In genomic region chr6:156780117-156780641, GRCh38 we compare ENCODE assay signal across 8 cellular contexts. TPM values are rescaled to one million over a fixed set of nuclear protein-coding genes. Genes with fewer than 3 reads are reported as not detected.
DNase-seq lines count a peak whose midpoint lies in the region; ATAC-seq, FAIRE-seq and TF ChIP-seq lines count a peak whose summit lies in the region.

No MANE protein-coding gene starts in this region.

- peak; percentile 60 for ATAC-seq in GM19351 (IDR thresholded peaks at IDR 0.05; ENCODE audit: unreplicated experiment)
- peak; percentile 38 for ATAC-seq in HG03457 (IDR thresholded peaks at IDR 0.05; ENCODE audit: unreplicated experiment)
- ATAC-seq in activated CD4-positive, CD25-positive, alpha-beta regulatory T cell treated with anti-CD3 and anti-CD28 coated beads, Interleukin-2, amount 50 U/mL, for 24 hours, result peak; percentile 60 to 65
- ATAC-seq in HepG2, result peak; percentile 77
- ATAC-seq in stimulated activated effector memory CD8-positive, alpha-beta T cell treated with anti-CD3 and anti-CD28 coated beads, Interleukin-12 subunit alpha, Interleukin-12 subunit beta, amount 100 ng/mL, for 72 hours, result peak; percentile 80

- TF ChIP-seq EP300 in HepG2 (IDR thresholded peaks at IDR 0.05; ENCODE audit: low read depth in 2 of 2, low read length in 2 of 2) (no peak), HepG2 (CRISPR knock-in tag; IDR thresholded peaks at IDR 0.05; ENCODE audit: borderline replicate concordance) (no peak)

- peaks cover 57% of the 10 kb centered on the region for H3K36me3 Mint-ChIP-seq in stimulated activated effector memory CD8-positive, alpha-beta T cell treated with anti-CD3 and anti-CD28 coated beads, Interleukin-12 subunit alpha, Interleukin-12 subunit beta, amount 100 ng/mL, for 72 hours

- 1% methylated on average over 8 of the region's 8 CpGs for WGBS in HepG2 (ENCODE audit: low lambda C conversion rate)

- FAIRE-seq in HepG2 (lab: Jason Lieb, UNC), result peak; percentile 97

- no peaks in the 10 kb centered on the region for H3K9me3 Mint-ChIP-seq in stimulated activated effector memory CD8-positive, alpha-beta T cell treated with anti-CD3 and anti-CD28 coated beads, Interleukin-12 subunit alpha, Interleukin-12 subunit beta, amount 100 ng/mL, for 72 hours

- H3K27me3 ChIP-seq in HepG2 (ENCODE audit: control insufficient read depth in 1 of 2, insufficient read depth in 2 of 2, low read length in 2 of 2), result no peaks in the 10 kb centered on the region; a peak in 1 of 5 replicates

- peak; percentile 57 to 77; a peak in 2 of 4 replicates for TF ChIP-seq POLR2A in HepG2 (IDR thresholded peaks at IDR 0.05; ENCODE audit: insufficient read depth in 1 of 2, low read depth in 2 of 2, low read length in 2 of 2)

- H3K36me3 ChIP-seq in HepG2 (replicated peaks in 1 of 2; ENCODE audit: control insufficient read depth in 1 of 2, insufficient read depth in 2 of 2, low read length in 2 of 2), result peaks cover 0 to 5% of the 10 kb centered on the region in 2 experiments; a peak in 1 of 5 replicates

- intact Hi-C loops in HepG2 (cut with micrococcal nuclease; ENCODE audit: unreplicated experiment), result loop anchor here (1.0 to 5.0 kb wide), 3 partner anchors 153 to 241 kb away; no protein-coding TSS in a partner anchor

- H3K4me1 ChIP-seq in HepG2 (ENCODE audit: insufficient read depth, low read length), result peaks cover 45% of the 10 kb centered on the region

- peak overlapping the region; percentile 97 for H3K27ac Mint-ChIP-seq in stimulated activated effector memory CD8-positive, alpha-beta T cell treated with anti-CD3 and anti-CD28 coated beads, Interleukin-12 subunit alpha, Interleukin-12 subunit beta, amount 100 ng/mL, for 72 hours

- POLR2A ChIA-PET in HepG2 (lab: Yijun Ruan, JAX), result interaction anchor here (1.0 to 1.4 kb wide), 4 partner anchors 9 to 404 kb away, joined by 3 to 4 read pairs (median 3); no protein-coding TSS in a partner anchor

- H3K9ac ChIP-seq in HepG2 (ENCODE audit: insufficient read depth, low read depth, low read length), result peak overlapping the region; percentile 89

- H3K4me3 ChIP-seq in HepG2 (replicated peaks in 1 of 3; ENCODE audit: insufficient read depth in 1 of 3, low read depth in 2 of 3, low read length in 3 of 3), result peak overlapping the region; percentile 68 to 95 (median 93)

- H3K27ac ChIP-seq in HepG2 (ENCODE audit: extremely low read length, insufficient read depth, low read length), result peak overlapping the region; percentile 69

- peaks cover 42% of the 10 kb centered on the region for H3K4me1 Mint-ChIP-seq in stimulated activated effector memory CD8-positive, alpha-beta T cell treated with anti-CD3 and anti-CD28 coated beads, Interleukin-12 subunit alpha, Interleukin-12 subunit beta, amount 100 ng/mL, for 72 hours

- H4K20me1 ChIP-seq in HepG2 (ENCODE audit: insufficient read depth, low read length), result peaks cover 42% of the 10 kb centered on the region

- H3K79me2 ChIP-seq in HepG2 (ENCODE audit: insufficient read depth, low read length), result peaks cover 66% of the 10 kb centered on the region

- in situ Hi-C loops in HepG2 (cut with HindIII; ENCODE audit: extremely low pct_ligation_motif_present, low pct_unique_long_range_greater_than_20kb), result no loop called here

- CTCF ChIA-PET in HepG2 (lab: Yijun Ruan, JAX; ENCODE audit: low intra/inter-chr PET ratio, low total read pairs), result no interaction called here

- H2AFZ ChIP-seq in HepG2 (ENCODE audit: low read length), result no peak overlapping the region

- peak overlapping the region; percentile 72 for H3K4me3 Mint-ChIP-seq in stimulated activated effector memory CD8-positive, alpha-beta T cell treated with anti-CD3 and anti-CD28 coated beads, Interleukin-12 subunit alpha, Interleukin-12 subunit beta, amount 100 ng/mL, for 72 hours

- no peak for TF ChIP-seq RAD21 in HepG2 (CRISPR knock-in tag; IDR thresholded peaks at IDR 0.05)

- H3K4me2 ChIP-seq in HepG2 (ENCODE audit: low read depth, low read length), result peak overlapping the region; percentile 80

- H3K9me3 ChIP-seq in HepG2 (ENCODE audit: low read length), result no peaks in the 10 kb centered on the region

- peak; percentile 36 for DNase-seq in COLO668 (lab: John Stamatoyannopoulos, UW; ENCODE audit: unreplicated experiment)
- peak; percentile 75 for DNase-seq in NCI-H446 treated with DMSO at 0.1 percent for 48 hours (lab: John Stamatoyannopoulos, UW)
- DNase-seq in ecto neural progenitor cell (ENCODE audit: low spot score), result peak; percentile 65
- DNase-seq in HepG2 (ENCODE audit: low spot score), result peak; percentile 91
- peak in 1 of 2 donors; percentile 65 for DNase-seq in stimulated activated effector memory CD8-positive, alpha-beta T cell treated with anti-CD3 and anti-CD28 coated beads, Interleukin-12 subunit alpha, Interleukin-12 subunit beta, amount 100 ng/mL, for 72 hours (ENCODE audit: low spot score in 2 of 2)

- TF ChIP-seq CTCF in HepG2 (CRISPR knock-in tag; IDR thresholded peaks at IDR 0.05), result no peak

- BruUV-seq in HepG2 (replicated peaks; lab: Mats Ljungman, UMichigan), result TSS peak; percentile 40

TF ChIP-seq in HepG2, 621 proteins besides CTCF, POLR2A, EP300 and RAD21 (continues in another document):
- no peak for TF ChIP-seq HNF4A (CRISPR knock-in tag; IDR thresholded peaks at IDR 0.05)
- no peak for TF ChIP-seq YEATS4 (CRISPR knock-in tag; IDR thresholded peaks at IDR 0.05; ENCODE audit: borderline replicate concordance)
- TF ChIP-seq ZFP36L1 (CRISPR knock-in tag; IDR thresholded peaks at IDR 0.05), result 0 out of 2 replicates have a peak, but pooled peaks have one; percentile 4
- peak; percentile 99 for TF ChIP-seq TGIF2 (CRISPR knock-in tag; IDR thresholded peaks at IDR 0.05)
- TF ChIP-seq ZNF510 (CRISPR knock-in tag; IDR thresholded peaks at IDR 0.05; ENCODE audit: low read depth), result 0 out of 2 replicates have a peak, but pooled peaks have one; percentile 63
- TF ChIP-seq, protein P1, sequence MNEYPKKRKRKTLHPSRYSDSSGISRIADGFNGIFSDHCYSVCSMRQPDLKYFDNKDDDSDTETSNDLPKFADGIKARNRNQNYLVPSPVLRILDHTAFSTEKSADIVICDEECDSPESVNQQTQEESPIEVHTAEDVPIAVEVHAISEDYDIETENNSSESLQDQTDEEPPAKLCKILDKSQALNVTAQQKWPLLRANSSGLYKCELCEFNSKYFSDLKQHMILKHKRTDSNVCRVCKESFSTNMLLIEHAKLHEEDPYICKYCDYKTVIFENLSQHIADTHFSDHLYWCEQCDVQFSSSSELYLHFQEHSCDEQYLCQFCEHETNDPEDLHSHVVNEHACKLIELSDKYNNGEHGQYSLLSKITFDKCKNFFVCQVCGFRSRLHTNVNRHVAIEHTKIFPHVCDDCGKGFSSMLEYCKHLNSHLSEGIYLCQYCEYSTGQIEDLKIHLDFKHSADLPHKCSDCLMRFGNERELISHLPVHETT (CRISPR knock-in tag; conservative IDR thresholded peaks at IDR 0.05), result no peak
- TF ChIP-seq ZNF331 (CRISPR knock-in tag; IDR thresholded peaks at IDR 0.05), result peak; percentile 64; the same call in 1 of the 2 replicates
- no peak for TF ChIP-seq ZNF816 (CRISPR knock-in tag; IDR thresholded peaks at IDR 0.05; ENCODE audit: borderline replicate concordance)
- TF ChIP-seq ZNF558 (CRISPR knock-in tag; IDR thresholded peaks at IDR 0.05; ENCODE audit: borderline replicate concordance), result no peak; the same call in 1 of the 2 replicates
- no peak for TF ChIP-seq KLF9 (CRISPR knock-in tag; IDR thresholded peaks at IDR 0.05; ENCODE audit: low read depth)
- TF ChIP-seq, protein P2, sequence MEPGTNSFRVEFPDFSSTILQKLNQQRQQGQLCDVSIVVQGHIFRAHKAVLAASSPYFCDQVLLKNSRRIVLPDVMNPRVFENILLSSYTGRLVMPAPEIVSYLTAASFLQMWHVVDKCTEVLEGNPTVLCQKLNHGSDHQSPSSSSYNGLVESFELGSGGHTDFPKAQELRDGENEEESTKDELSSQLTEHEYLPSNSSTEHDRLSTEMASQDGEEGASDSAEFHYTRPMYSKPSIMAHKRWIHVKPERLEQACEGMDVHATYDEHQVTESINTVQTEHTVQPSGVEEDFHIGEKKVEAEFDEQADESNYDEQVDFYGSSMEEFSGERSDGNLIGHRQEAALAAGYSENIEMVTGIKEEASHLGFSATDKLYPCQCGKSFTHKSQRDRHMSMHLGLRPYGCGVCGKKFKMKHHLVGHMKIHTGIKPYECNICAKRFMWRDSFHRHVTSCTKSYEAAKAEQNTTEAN (CRISPR knock-in tag; conservative IDR thresholded peaks at IDR 0.05), result no peak
- TF ChIP-seq FOXA1 (IDR thresholded peaks at IDR 0.05), result no peak
- TF ChIP-seq FOXA1 (CRISPR knock-in tag; IDR thresholded peaks at IDR 0.05), result peak; percentile 62
- no peak for TF ChIP-seq SP4 (CRISPR knock-in tag; IDR thresholded peaks at IDR 0.05)
- TF ChIP-seq, protein P3, sequence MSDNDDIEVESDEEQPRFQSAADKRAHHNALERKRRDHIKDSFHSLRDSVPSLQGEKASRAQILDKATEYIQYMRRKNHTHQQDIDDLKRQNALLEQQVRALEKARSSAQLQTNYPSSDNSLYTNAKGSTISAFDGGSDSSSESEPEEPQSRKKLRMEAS (IDR thresholded peaks at IDR 0.05), result peak; percentile 41; the same call in 1 of the 2 replicates
- TF ChIP-seq BRCA1 (CRISPR knock-in tag; IDR thresholded peaks at IDR 0.05), result peak; percentile 51; the same call in 1 of the 2 replicates

RNA-seq across cellular contexts. Expression of gene ARID1B, which starts 3.0 kb away (rescaled TPM):
- total RNA-seq in HepG2 (2016; rRNA removed; fragmentation: Illumina TruSeq; extraction: Trizol), result 32.6 and 38.0 TPM in 2 replicates
- total RNA-seq in HepG2 (2016; cell fraction: cytosol; rRNA removed; fragmentation: Illumina TruSeq; extraction: Trizol; ENCODE audit: low read depth), result 41.7 TPM in 2 replicates
- total RNA-seq in HepG2 (2016; cell fraction: insoluble cytoplasmic fraction; rRNA removed; fragmentation: Illumina TruSeq; extraction: Trizol), result 30.2 and 35.7 TPM in 2 replicates
- total RNA-seq in HepG2 (2016; cell fraction: membrane; rRNA removed; fragmentation: Illumina TruSeq; extraction: Trizol), result 16.5 and 21.3 TPM in 2 replicates
- total RNA-seq in HepG2 (2016; cell fraction: nucleus; rRNA removed; fragmentation: Illumina TruSeq; extraction: Trizol), result 130 and 139 TPM in 2 replicates
- 20.1 and 22.5 TPM in 2 replicates for polyA plus RNA-seq in HepG2 (2011; rRNA removed)
- polyA plus RNA-seq in HepG2 (2011; cell fraction: cytosol; rRNA removed), result 13.6 and 13.8 TPM in 2 replicates
- 47.4 and 49.3 TPM in 2 replicates for polyA plus RNA-seq in HepG2 (2011; cell fraction: nucleus; rRNA removed)
- polyA plus RNA-seq in HepG2 (2012), result 25.2 and 26.7 TPM in 2 replicates
- polyA plus RNA-seq in HepG2 (2016; cell fraction: cytosol; fragmentation: Illumina TruSeq; extraction: Trizol; ENCODE audit: low read depth), result 1.8 and 2.0 TPM in 2 replicates
- polyA plus RNA-seq in HepG2 (2016; cell fraction: insoluble cytoplasmic fraction; fragmentation: Illumina TruSeq; extraction: Trizol; ENCODE audit: low read depth), result 27.9 and 32.0 TPM in 2 replicates
- polyA plus RNA-seq in HepG2 (2016; cell fraction: membrane; fragmentation: Illumina TruSeq; extraction: Trizol; ENCODE audit: low read depth), result 5.4 and 5.7 TPM in 2 replicates
- polyA plus RNA-seq in HepG2 (2016; cell fraction: nucleus; fragmentation: Illumina TruSeq; extraction: Trizol; ENCODE audit: insufficient read depth, low read depth), result 44.9 and 47.2 TPM in 2 replicates
- polyA minus RNA-seq in HepG2 (2011; rRNA and poly(A)+ RNA removed; ENCODE audit: low replicate concordance), result 77.4 and 128 TPM in 2 replicates
- polyA minus RNA-seq in HepG2 (2011; cell fraction: cytosol; rRNA and poly(A)+ RNA removed), result 40.2 and 55.4 TPM in 2 replicates
- polyA minus RNA-seq in HepG2 (2011; cell fraction: nucleus; rRNA and poly(A)+ RNA removed), result 329 and 355 TPM in 2 replicates
